ENCODE assay signal across 1 cellular context in the genomic region with DNA sequence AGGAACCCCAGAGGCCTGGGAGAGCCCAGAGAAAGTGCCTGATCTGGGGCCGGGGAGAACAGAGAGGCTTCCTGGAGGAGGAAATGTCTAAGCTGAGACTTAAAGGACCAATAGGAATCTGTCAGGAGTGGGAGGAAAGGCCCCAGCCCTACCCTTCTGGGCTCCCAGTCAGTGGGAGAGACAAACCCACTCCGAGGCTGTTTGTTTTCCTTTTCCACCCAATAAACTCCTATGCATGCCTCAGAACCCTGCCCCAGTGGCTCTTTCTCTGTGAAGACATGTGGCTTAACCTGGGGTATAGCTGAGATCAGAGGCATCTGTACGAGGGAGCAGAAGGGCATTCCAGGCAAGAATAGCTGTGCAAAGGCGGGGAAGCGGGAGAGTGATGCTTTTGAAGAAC.
TF ChIP-seq lines count a peak whose summit lies in the region.

No MANE protein-coding gene starts in this region.

TF ChIP-seq in GM12878, 131 proteins besides CTCF, POLR2A, EP300 and RAD21:
- TF ChIP-seq ATF7 (IDR thresholded peaks at IDR 0.05; ENCODE audit: low read depth) (no peak), POU2F2 (IDR thresholded peaks at IDR 0.05; ENCODE audit: borderline replicate concordance, low read depth, low read length) (no peak), LARP7 (IDR thresholded peaks at IDR 0.05) (no peak), SMAD5 (IDR thresholded peaks at IDR 0.05; ENCODE audit: low read depth) (no peak), KLF5 (IDR thresholded peaks at IDR 0.05; ENCODE audit: partially characterized antibody) (no peak)
- TF ChIP-seq, protein P1, sequence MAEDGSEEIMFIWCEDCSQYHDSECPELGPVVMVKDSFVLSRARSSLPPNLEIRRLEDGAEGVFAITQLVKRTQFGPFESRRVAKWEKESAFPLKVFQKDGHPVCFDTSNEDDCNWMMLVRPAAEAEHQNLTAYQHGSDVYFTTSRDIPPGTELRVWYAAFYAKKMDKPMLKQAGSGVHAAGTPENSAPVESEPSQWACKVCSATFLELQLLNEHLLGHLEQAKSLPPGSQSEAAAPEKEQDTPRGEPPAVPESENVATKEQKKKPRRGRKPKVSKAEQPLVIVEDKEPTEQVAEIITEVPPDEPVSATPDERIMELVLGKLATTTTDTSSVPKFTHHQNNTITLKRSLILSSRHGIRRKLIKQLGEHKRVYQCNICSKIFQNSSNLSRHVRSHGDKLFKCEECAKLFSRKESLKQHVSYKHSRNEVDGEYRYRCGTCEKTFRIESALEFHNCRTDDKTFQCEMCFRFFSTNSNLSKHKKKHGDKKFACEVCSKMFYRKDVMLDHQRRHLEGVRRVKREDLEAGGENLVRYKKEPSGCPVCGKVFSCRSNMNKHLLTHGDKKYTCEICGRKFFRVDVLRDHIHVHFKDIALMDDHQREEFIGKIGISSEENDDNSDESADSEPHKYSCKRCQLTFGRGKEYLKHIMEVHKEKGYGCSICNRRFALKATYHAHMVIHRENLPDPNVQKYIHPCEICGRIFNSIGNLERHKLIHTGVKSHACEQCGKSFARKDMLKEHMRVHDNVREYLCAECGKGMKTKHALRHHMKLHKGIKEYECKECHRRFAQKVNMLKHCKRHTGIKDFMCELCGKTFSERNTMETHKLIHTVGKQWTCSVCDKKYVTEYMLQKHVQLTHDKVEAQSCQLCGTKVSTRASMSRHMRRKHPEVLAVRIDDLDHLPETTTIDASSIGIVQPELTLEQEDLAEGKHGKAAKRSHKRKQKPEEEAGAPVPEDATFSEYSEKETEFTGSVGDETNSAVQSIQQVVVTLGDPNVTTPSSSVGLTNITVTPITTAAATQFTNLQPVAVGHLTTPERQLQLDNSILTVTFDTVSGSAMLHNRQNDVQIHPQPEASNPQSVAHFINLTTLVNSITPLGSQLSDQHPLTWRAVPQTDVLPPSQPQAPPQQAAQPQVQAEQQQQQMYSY (CRISPR knock-in tag; IDR thresholded peaks at IDR 0.05): no peak
